Comparison of ENCODE assay signal across 1 cellular context in the genomic region with DNA sequence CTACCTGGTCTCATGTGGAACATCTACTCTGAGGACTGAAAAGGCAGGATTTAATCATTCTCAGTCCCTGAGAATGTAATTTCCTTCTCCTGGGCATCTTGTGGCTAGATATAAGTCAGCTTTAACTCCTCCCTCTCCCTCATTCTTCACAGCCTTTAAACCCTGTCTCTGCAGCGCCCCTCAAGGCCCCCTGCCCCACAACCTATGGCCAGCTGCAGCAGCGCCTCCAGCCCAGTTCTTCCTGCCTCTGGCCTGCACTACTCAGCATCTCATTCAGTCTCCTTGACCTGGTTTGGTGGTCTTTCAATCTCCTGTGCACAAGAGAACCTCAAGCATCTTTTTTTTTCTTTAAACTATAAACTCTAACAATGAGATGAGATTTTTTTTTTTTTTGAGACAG.
TF ChIP-seq lines count a peak whose summit lies in the region.

No MANE protein-coding gene starts in this region.

TF ChIP-seq in GM23338, 12 proteins besides CTCF, POLR2A, EP300 and RAD21 (continued from another document):
- TF ChIP-seq, protein P1, sequence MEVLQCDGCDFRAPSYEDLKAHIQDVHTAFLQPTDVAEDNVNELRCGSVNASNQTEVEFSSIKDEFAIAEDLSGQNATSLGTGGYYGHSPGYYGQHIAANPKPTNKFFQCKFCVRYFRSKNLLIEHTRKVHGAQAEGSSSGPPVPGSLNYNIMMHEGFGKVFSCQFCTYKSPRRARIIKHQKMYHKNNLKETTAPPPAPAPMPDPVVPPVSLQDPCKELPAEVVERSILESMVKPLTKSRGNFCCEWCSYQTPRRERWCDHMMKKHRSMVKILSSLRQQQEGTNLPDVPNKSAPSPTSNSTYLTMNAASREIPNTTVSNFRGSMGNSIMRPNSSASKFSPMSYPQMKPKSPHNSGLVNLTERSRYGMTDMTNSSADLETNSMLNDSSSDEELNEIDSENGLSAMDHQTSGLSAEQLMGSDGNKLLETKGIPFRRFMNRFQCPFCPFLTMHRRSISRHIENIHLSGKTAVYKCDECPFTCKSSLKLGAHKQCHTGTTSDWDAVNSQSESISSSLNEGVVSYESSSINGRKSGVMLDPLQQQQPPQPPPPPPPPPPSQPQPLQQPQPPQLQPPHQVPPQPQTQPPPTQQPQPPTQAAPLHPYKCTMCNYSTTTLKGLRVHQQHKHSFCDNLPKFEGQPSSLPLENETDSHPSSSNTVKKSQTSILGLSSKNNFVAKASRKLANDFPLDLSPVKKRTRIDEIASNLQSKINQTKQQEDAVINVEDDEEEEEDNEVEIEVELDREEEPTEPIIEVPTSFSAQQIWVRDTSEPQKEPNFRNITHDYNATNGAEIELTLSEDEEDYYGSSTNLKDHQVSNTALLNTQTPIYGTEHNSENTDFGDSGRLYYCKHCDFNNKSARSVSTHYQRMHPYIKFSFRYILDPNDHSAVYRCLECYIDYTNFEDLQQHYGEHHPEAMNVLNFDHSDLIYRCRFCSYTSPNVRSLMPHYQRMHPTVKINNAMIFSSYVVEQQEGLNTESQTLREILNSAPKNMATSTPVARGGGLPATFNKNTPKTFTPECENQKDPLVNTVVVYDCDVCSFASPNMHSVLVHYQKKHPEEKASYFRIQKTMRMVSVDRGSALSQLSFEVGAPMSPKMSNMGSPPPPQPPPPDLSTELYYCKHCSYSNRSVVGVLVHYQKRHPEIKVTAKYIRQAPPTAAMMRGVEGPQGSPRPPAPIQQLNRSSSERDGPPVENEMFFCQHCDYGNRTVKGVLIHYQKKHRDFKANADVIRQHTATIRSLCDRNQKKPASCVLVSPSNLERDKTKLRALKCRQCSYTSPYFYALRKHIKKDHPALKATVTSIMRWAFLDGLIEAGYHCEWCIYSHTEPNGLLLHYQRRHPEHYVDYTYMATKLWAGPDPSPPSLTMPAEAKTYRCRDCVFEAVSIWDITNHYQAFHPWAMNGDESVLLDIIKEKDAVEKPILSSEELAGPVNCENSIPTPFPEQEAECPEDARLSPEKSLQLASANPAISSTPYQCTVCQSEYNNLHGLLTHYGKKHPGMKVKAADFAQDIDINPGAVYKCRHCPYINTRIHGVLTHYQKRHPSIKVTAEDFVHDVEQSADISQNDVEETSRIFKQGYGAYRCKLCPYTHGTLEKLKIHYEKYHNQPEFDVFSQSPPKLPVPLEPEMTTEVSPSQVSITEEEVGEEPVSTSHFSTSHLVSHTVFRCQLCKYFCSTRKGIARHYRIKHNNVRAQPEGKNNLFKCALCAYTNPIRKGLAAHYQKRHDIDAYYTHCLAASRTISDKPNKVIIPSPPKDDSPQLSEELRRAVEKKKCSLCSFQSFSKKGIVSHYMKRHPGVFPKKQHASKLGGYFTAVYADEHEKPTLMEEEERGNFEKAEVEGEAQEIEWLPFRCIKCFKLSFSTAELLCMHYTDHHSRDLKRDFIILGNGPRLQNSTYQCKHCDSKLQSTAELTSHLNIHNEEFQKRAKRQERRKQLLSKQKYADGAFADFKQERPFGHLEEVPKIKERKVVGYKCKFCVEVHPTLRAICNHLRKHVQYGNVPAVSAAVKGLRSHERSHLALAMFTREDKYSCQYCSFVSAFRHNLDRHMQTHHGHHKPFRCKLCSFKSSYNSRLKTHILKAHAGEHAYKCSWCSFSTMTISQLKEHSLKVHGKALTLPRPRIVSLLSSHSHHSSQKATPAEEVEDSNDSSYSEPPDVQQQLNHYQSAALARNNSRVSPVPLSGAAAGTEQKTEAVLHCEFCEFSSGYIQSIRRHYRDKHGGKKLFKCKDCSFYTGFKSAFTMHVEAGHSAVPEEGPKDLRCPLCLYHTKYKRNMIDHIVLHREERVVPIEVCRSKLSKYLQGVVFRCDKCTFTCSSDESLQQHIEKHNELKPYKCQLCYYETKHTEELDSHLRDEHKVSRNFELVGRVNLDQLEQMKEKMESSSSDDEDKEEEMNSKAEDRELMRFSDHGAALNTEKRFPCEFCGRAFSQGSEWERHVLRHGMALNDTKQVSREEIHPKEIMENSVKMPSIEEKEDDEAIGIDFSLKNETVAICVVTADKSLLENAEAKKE (CRISPR knock-in tag; IDR thresholded peaks at IDR 0.05) = no peak
- TF ChIP-seq ZNF114 (CRISPR knock-in tag; IDR thresholded peaks at IDR 0.05) (no peak), POLR2AphosphoS5 (IDR thresholded peaks at IDR 0.05; ENCODE audit: low read depth) (no peak)
- TF ChIP-seq, protein P2, sequence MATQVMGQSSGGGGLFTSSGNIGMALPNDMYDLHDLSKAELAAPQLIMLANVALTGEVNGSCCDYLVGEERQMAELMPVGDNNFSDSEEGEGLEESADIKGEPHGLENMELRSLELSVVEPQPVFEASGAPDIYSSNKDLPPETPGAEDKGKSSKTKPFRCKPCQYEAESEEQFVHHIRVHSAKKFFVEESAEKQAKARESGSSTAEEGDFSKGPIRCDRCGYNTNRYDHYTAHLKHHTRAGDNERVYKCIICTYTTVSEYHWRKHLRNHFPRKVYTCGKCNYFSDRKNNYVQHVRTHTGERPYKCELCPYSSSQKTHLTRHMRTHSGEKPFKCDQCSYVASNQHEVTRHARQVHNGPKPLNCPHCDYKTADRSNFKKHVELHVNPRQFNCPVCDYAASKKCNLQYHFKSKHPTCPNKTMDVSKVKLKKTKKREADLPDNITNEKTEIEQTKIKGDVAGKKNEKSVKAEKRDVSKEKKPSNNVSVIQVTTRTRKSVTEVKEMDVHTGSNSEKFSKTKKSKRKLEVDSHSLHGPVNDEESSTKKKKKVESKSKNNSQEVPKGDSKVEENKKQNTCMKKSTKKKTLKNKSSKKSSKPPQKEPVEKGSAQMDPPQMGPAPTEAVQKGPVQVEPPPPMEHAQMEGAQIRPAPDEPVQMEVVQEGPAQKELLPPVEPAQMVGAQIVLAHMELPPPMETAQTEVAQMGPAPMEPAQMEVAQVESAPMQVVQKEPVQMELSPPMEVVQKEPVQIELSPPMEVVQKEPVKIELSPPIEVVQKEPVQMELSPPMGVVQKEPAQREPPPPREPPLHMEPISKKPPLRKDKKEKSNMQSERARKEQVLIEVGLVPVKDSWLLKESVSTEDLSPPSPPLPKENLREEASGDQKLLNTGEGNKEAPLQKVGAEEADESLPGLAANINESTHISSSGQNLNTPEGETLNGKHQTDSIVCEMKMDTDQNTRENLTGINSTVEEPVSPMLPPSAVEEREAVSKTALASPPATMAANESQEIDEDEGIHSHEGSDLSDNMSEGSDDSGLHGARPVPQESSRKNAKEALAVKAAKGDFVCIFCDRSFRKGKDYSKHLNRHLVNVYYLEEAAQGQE (IDR thresholded peaks at IDR 0.05; ENCODE audit: unreplicated experiment) = no peak
